ENCODE assay signal across 27 cellular contexts in the genomic region with DNA sequence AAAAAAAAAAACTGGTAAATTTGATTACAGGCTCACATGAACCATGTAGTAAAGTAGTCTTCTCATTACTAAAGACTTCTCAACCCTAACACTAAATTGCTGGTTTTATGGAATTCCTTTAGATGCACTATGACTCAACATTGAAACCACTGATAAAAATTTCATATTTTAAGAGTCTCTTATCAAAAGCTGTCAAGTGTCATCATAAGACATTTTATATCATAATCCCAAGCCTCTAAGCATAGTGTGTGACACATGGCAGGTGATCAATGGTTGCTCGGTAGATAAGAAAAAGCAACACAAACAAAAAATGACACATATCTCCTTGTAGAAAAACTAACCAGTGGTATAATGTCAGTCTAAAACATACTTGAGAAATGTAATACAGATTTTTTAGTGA.
A peak's percentile ranks its signal among the peaks of the same experiment; 100 is the strongest.
DNase-seq lines count a peak whose midpoint lies in the region; ATAC-seq and TF ChIP-seq lines count a peak whose summit lies in the region.
"Had no signal": no experiment of that assay in that cellular context is flagged by ENCODE, and none has a peak within 500 bp of the region (broad histone marks: within the 10 kb centered on the region; RNA-seq: fewer than 3 reads in every experiment).

No MANE protein-coding gene starts in this region.

- TF ChIP-seq RAD21 in SK-N-SH (IDR thresholded peaks at IDR 0.05; ENCODE audit: low read length), result no peak

- DNase-seq in SK-N-SH, result no peak
- DNase-seq in activated naive CD8-positive, alpha-beta T cell treated with anti-CD3 and anti-CD28 coated beads, Interleukin-2, amount 50 U/mL, for 24 hours, result no peak
- peak; percentile 29 for DNase-seq in osteoblast (ENCODE audit: insufficient read length, low spot score, missing footprints)
- DNase-seq in NCI-H1092 (lab: John Stamatoyannopoulos, UW), result no peak
- DNase-seq in HPDE6-E6E7 (ENCODE audit: extremely low spot score), result no peak
- DNase-seq in NCI-H2081 treated with DMSO at 0.1 percent for 48 hours (lab: John Stamatoyannopoulos, UW), result no peak
- DNase-seq: activated CD4-positive, alpha-beta T cell treated with anti-CD3 and anti-CD28 coated beads, Interleukin-2, amount 10 ng/mL, durations not matched to agents 7 days and 5 days; activated CD8-positive, alpha-beta memory T cell treated with anti-CD3 and anti-CD28 coated beads, Interleukin-2, amount 50 U/mL, for 4 hours; effector memory CD8-positive, alpha-beta T cell; GOT3; lower lobe of right lung; MG63; NCI-H146; NCI-H2171 treated with DMSO at 0.1 percent for 48 hours; NCI-H526 treated with DMSO at 0.1 percent for 48 hours; SHP77; stimulated activated naive B cell treated with anti-CD40 and anti-IgM and Interleukin-4, amounts not matched to agents 10 μg/mL and 1 μg/mL and 100 μg/mL, for 72 hours; thyroid gland had no signal

- H3K79me2 ChIP-seq in SK-N-SH (ENCODE audit: insufficient read depth) (no peaks in the 10 kb centered on the region), KMS-11 (ENCODE audit: insufficient read depth, low read depth) (no peaks in the 10 kb centered on the region; the same call in 1 of the 2 replicates), osteoblast (ENCODE audit: insufficient read depth, low read length) (no peaks in the 10 kb centered on the region)

- TF ChIP-seq CTCF in SK-N-SH (IDR thresholded peaks at IDR 0.05) (no peak), KMS-11 (conservative IDR thresholded peaks at IDR 0.05; ENCODE audit: low read depth, low read length) (no peak), osteoblast (IDR thresholded peaks at IDR 0.05; ENCODE audit: extremely low read depth, low read depth, low read length) (no peak)

- H3K4me3 Mint-ChIP-seq in activated naive CD8-positive, alpha-beta T cell treated with anti-CD3 and anti-CD28 coated beads, Interleukin-2, amount 50 U/mL, for 24 hours, result no peak overlapping the region
- H3K4me3 Mint-ChIP-seq: activated CD4-positive, alpha-beta T cell treated with anti-CD3 and anti-CD28 coated beads, Interleukin-2, amount 10 ng/mL, durations not matched to agents 7 days and 5 days; effector memory CD8-positive, alpha-beta T cell; neural progenitor cell; stimulated activated naive B cell treated with anti-CD40 and anti-IgM and Interleukin-4, amounts not matched to agents 10 μg/mL and 1 μg/mL and 100 μg/mL, for 72 hours had no signal

- no peak overlapping the region for H3K27ac Mint-ChIP-seq in activated naive CD8-positive, alpha-beta T cell treated with anti-CD3 and anti-CD28 coated beads, Interleukin-2, amount 50 U/mL, for 24 hours
- H3K27ac Mint-ChIP-seq: activated CD4-positive, alpha-beta T cell treated with anti-CD3 and anti-CD28 coated beads, Interleukin-2, amount 10 ng/mL, durations not matched to agents 7 days and 5 days; neural progenitor cell had no signal

- POLR2A ChIA-PET in SK-N-SH (lab: Yijun Ruan, JAX), result no interaction called here

- H3K4me1 ChIP-seq in SK-N-SH (ENCODE audit: control insufficient read depth in 1 of 2, insufficient read depth in 2 of 2, low read depth in 1 of 2, low read length in 1 of 2), result no peaks in the 10 kb centered on the region
- H3K4me1 ChIP-seq in KMS-11 (ENCODE audit: low read depth, poor library complexity, severe bottlenecking), result peaks cover 25% of the 10 kb centered on the region
- no peaks in the 10 kb centered on the region for H3K4me1 ChIP-seq in osteoblast (ENCODE audit: insufficient read depth, low read length)
- H3K4me1 ChIP-seq: breast epithelium, esophagus muscularis mucosa, lower lobe of right lung, neural progenitor cell, thyroid gland had no signal

- no peaks in the 10 kb centered on the region for H3K9me3 ChIP-seq in SK-N-SH
- H3K9me3 ChIP-seq in osteoblast (ENCODE audit: low read depth, low read length), result no peaks in the 10 kb centered on the region
- H3K9me3 ChIP-seq: adrenal gland, breast epithelium, esophagus muscularis mucosa, lower lobe of right lung, MG63, thyroid gland had no signal

- no peak overlapping the region for H3K4me2 ChIP-seq in SK-N-SH
- H3K4me2 ChIP-seq in KMS-11, result 0 out of 2 replicates have a peak overlapping the region, but pooled peaks have one; percentile 0
- no peak overlapping the region for H3K4me2 ChIP-seq in osteoblast (ENCODE audit: insufficient read depth, low read length)
- H3K4me2 ChIP-seq: neural progenitor cell had no signal

- H3K9me2 ChIP-seq in SK-N-SH, result no peaks in the 10 kb centered on the region

- peaks cover 6% of the 10 kb centered on the region for H3K9me3 Mint-ChIP-seq in activated naive CD8-positive, alpha-beta T cell treated with anti-CD3 and anti-CD28 coated beads, Interleukin-2, amount 50 U/mL, for 24 hours
- H3K9me3 Mint-ChIP-seq: neural progenitor cell had no signal

- H2AFZ ChIP-seq in SK-N-SH (ENCODE audit: low read depth) (no peak overlapping the region), KMS-11 (ENCODE audit: low read depth) (no peak overlapping the region), osteoblast (ENCODE audit: low read length) (no peak overlapping the region)
- H2AFZ ChIP-seq: neural progenitor cell had no signal

- no peak for TF ChIP-seq EP300 in SK-N-SH (IDR thresholded peaks at IDR 0.05; ENCODE audit: borderline replicate concordance in 1 of 2, low read depth in 1 of 2, low read length in 1 of 2)

- H3K9ac ChIP-seq in SK-N-SH, result no peak overlapping the region
- H3K9ac ChIP-seq in KMS-11, result no peak overlapping the region
- H3K9ac ChIP-seq: neural progenitor cell had no signal

- H3K27me3 ChIP-seq in SK-N-SH (ENCODE audit: insufficient read depth) (no peaks in the 10 kb centered on the region), KMS-11 (ENCODE audit: insufficient read depth, low read depth) (no peaks in the 10 kb centered on the region), osteoblast (ENCODE audit: insufficient read depth, low read length) (no peaks in the 10 kb centered on the region)
- H3K27me3 ChIP-seq: adrenal gland, breast epithelium, esophagus muscularis mucosa, MG63, neural progenitor cell, thyroid gland had no signal

- no peaks in the 10 kb centered on the region for H3K27me3 Mint-ChIP-seq in activated naive CD8-positive, alpha-beta T cell treated with anti-CD3 and anti-CD28 coated beads, Interleukin-2, amount 50 U/mL, for 24 hours
- H3K27me3 Mint-ChIP-seq: activated CD4-positive, alpha-beta T cell treated with anti-CD3 and anti-CD28 coated beads, Interleukin-2, amount 10 ng/mL, durations not matched to agents 7 days and 5 days; effector memory CD8-positive, alpha-beta T cell; stimulated activated naive B cell treated with anti-CD40 and anti-IgM and Interleukin-4, amounts not matched to agents 10 μg/mL and 1 μg/mL and 100 μg/mL, for 72 hours had no signal

- H3K27ac ChIP-seq in SK-N-SH (ENCODE audit: low read depth in 2 of 2, low read length in 1 of 2), result no peak overlapping the region
- H3K27ac ChIP-seq in KMS-11, result no peak overlapping the region
- H3K27ac ChIP-seq in osteoblast (ENCODE audit: low read depth, low read length), result no peak overlapping the region
- H3K27ac ChIP-seq: 22Rv1, adrenal gland, breast epithelium, esophagus muscularis mucosa, lower lobe of right lung, neural progenitor cell, skin epidermis, thyroid gland had no signal

- H3K36me3 Mint-ChIP-seq in activated naive CD8-positive, alpha-beta T cell treated with anti-CD3 and anti-CD28 coated beads, Interleukin-2, amount 50 U/mL, for 24 hours (ENCODE audit: low read depth), result peaks cover 10% of the 10 kb centered on the region

- CTCF ChIA-PET in SK-N-SH (lab: Yijun Ruan, JAX), result interaction anchor here (1.0 kb wide), 1 partner anchor 166 kb away, joined by 3 read pairs; no protein-coding TSS in a partner anchor

- no peak for ATAC-seq in SK-N-SH treated with all-trans-retinoic acid at 6 μM for 48 hours
- peak; percentile 24 for ATAC-seq in activated naive CD8-positive, alpha-beta T cell treated with anti-CD3 and anti-CD28 coated beads, Interleukin-2, amount 50 U/mL, for 24 hours
- ATAC-seq: effector memory CD8-positive, alpha-beta T cell; HepG2; lower lobe of right lung had no signal

- H3K4me3 ChIP-seq in SK-N-SH (ENCODE audit: low read depth in 2 of 2, low read length in 1 of 2), result no peak overlapping the region
- no peak overlapping the region for H3K4me3 ChIP-seq in KMS-11 (IDR thresholded peaks at IDR 0.05; ENCODE audit: insufficient read depth, low read depth, low read length)
- H3K4me3 ChIP-seq in osteoblast (ENCODE audit: insufficient read depth, low read length), result no peak overlapping the region
- H3K4me3 ChIP-seq: adrenal gland, breast epithelium, esophagus muscularis mucosa, lower lobe of right lung, MG63, neural progenitor cell, skin epidermis, thyroid gland had no signal

- H3K36me3 ChIP-seq in SK-N-SH (replicated peaks in 1 of 2; ENCODE audit: control insufficient read depth in 1 of 2, insufficient read depth in 2 of 2, low read length in 1 of 2) (no peaks in the 10 kb centered on the region), KMS-11 (ENCODE audit: insufficient read depth) (no peaks in the 10 kb centered on the region), osteoblast (ENCODE audit: insufficient read depth, low read length) (no peaks in the 10 kb centered on the region)
- H3K36me3 ChIP-seq: adrenal gland, breast epithelium, esophagus muscularis mucosa, lower lobe of right lung, MG63, neural progenitor cell, thyroid gland had no signal

- H4K20me1 ChIP-seq in SK-N-SH (ENCODE audit: insufficient read depth) (no peaks in the 10 kb centered on the region), KMS-11 (ENCODE audit: insufficient read depth) (no peaks in the 10 kb centered on the region), osteoblast (ENCODE audit: insufficient read depth, low read length) (no peaks in the 10 kb centered on the region)

- 95% methylated on average over 1 of the region's 1 CpG for WGBS in SK-N-SH (ENCODE audit: low lambda C conversion rate)

- peaks cover 4% of the 10 kb centered on the region for H3F3A ChIP-seq in SK-N-SH (replicated peaks; ENCODE audit: insufficient read depth)

- peaks cover 25% of the 10 kb centered on the region for H3K4me1 Mint-ChIP-seq in activated naive CD8-positive, alpha-beta T cell treated with anti-CD3 and anti-CD28 coated beads, Interleukin-2, amount 50 U/mL, for 24 hours

TF ChIP-seq in SK-N-SH treated with all-trans-retinoic acid at 6 μM for 48 hours, 23 proteins besides CTCF, POLR2A, EP300 and RAD21:
- TF ChIP-seq ISL1 (CRISPR knock-in tag; IDR thresholded peaks at IDR 0.05) (peak; percentile 60), CSDC2 (CRISPR knock-in tag; IDR thresholded peaks at IDR 0.05) (no peak)

TF ChIP-seq in SK-N-SH, 30 proteins besides CTCF, POLR2A, EP300 and RAD21 (continues in another document):
- no peak for TF ChIP-seq RXRA (IDR thresholded peaks at IDR 0.05; ENCODE audit: borderline replicate concordance, low read depth)
- no peak for TF ChIP-seq MXI1 (IDR thresholded peaks at IDR 0.05; ENCODE audit: low read depth, low read length)
- no peak for TF ChIP-seq RFX5 (IDR thresholded peaks at IDR 0.05; ENCODE audit: low read length)
